Comparison of ENCODE assay signal across 1 cellular context in genomic region chr11:17217395-17217794, GRCh38.
TF ChIP-seq lines count a peak whose summit lies in the region.

No MANE protein-coding gene starts in this region.

TF ChIP-seq in WTC11, 78 proteins besides CTCF, POLR2A, EP300 and RAD21:
- TF ChIP-seq SMAD4 (CRISPR knock-in tag; IDR thresholded peaks at IDR 0.05): no peak
- TF ChIP-seq, protein P1, sequence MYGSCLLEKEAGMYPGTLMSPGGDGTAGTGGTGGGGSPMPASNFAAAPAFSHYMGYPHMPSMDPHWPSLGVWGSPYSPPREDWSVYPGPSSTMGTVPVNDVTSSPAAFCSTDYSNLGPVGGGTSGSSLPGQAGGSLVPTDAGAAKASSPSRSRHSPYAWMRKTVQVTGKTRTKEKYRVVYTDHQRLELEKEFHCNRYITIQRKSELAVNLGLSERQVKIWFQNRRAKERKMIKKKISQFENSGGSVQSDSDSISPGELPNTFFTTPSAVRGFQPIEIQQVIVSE (CRISPR knock-in tag; IDR thresholded peaks at IDR 0.05; ENCODE audit: borderline replicate concordance): no peak
- no peak for TF ChIP-seq ZNF263 (CRISPR knock-in tag; IDR thresholded peaks at IDR 0.05; ENCODE audit: low read depth)
- no peak for TF ChIP-seq E2F4 (CRISPR knock-in tag; IDR thresholded peaks at IDR 0.05; ENCODE audit: borderline replicate concordance, low read depth)
- no peak for TF ChIP-seq USF1 (CRISPR knock-in tag; IDR thresholded peaks at IDR 0.05)
- no peak for TF ChIP-seq FOXP1 (CRISPR knock-in tag; IDR thresholded peaks at IDR 0.05; ENCODE audit: borderline replicate concordance)
- no peak for TF ChIP-seq MLX (CRISPR knock-in tag; IDR thresholded peaks at IDR 0.05)
- no peak for TF ChIP-seq GABPB1 (CRISPR knock-in tag; IDR thresholded peaks at IDR 0.05)
- TF ChIP-seq HMGA2 (CRISPR knock-in tag; IDR thresholded peaks at IDR 0.05): no peak
- TF ChIP-seq AR (CRISPR knock-in tag; IDR thresholded peaks at IDR 0.05): no peak
- no peak for TF ChIP-seq GTF2I (CRISPR knock-in tag; conservative IDR thresholded peaks at IDR 0.05)
- TF ChIP-seq ZBTB21 (CRISPR knock-in tag; IDR thresholded peaks at IDR 0.05; ENCODE audit: borderline replicate concordance): no peak
- no peak for TF ChIP-seq TP53 (CRISPR knock-in tag; IDR thresholded peaks at IDR 0.05)
